In the genomic region with DNA sequence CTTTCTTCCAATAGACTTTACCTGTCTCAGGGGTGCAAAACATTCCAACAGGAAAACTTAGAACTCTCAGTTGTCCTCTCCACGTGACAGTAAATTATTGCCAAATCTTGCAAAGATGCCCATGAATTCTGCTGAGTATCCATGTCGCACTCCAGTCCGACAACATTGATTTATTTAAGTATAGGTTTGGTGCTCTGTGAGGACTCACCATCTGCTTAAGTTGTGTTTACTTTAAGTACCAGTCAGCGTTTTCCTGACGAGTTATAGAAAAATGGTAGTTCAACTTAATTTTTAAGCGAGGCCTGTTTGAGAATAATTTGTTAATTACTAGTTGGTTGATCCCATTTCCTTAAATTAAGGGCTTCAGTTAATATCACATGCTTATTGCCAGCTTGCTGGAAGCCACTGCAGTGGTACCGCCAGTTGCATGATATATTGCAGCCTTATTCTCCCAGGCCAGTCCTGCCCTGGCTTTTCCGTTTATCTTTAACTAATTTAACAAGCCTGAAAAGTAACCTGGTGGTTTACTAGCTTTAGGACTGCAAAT, we compare ENCODE assay signal across 29 cellular contexts.
"Had no signal": no experiment of that assay in that cellular context is flagged by ENCODE, and none has a peak within 500 bp of the region (broad histone marks: within the 10 kb centered on the region; RNA-seq: fewer than 3 reads in every experiment).

No MANE protein-coding gene starts in this region.

- FAIRE-seq: islet of Langerhans had no signal

- DNase-seq: activated CD4-positive, alpha-beta memory T cell treated with anti-CD3 and anti-CD28 coated beads, Interleukin-2, amount 10 ng/mL, durations not matched to agents 7 days and 5 days; activated CD4-positive, alpha-beta T cell treated with anti-CD3 and anti-CD28 coated beads for 1 hour; activated CD4-positive, alpha-beta T cell treated with anti-CD3 and anti-CD28 coated beads, Interleukin-2, amount 10 ng/mL, durations not matched to agents 7 days and 5 days; activated CD8-positive, alpha-beta memory T cell treated with anti-CD3 and anti-CD28 coated beads, Interleukin-2, amount 50 U/mL, for 48 hours; activated gamma-delta T cell; activated naive CD4-positive, alpha-beta T cell treated with anti-CD3 and anti-CD28 coated beads, Interleukin-2, amount 10 ng/mL, durations not matched to agents 7 days and 5 days; activated naive CD8-positive, alpha-beta T cell treated with anti-CD3 and anti-CD28 coated beads, Interleukin-2, amount 10 ng/mL, durations not matched to agents 7 days and 5 days; activated T-cell treated with anti-CD3 and anti-CD28 coated beads, Interleukin-2, amount 50 U/mL, for 24 hours; cerebellar nuclear complex; colonic mucosa; dorsolateral prefrontal cortex; effector memory CD4-positive, alpha-beta T cell; gastrocnemius medialis; glutamatergic neuron; left ventricle myocardium inferior; mesendoderm; mucosa of descending colon; posterior cingulate gyrus; right cardiac atrium; spleen; stimulated activated naive CD4-positive, alpha-beta T cell treated with Interleukin-2 at 50 U/mL for 16 hours; testis; transverse colon had no signal

- H3K4me1 ChIP-seq: ascending aorta, colonic mucosa, left ventricle myocardium inferior, spleen, testis, transverse colon had no signal

- H3K27ac ChIP-seq: ascending aorta, cardiac muscle cell, colonic mucosa, dorsolateral prefrontal cortex, gastrocnemius medialis, left ventricle myocardium inferior, spleen, testis, transverse colon had no signal

- H3K9me3 ChIP-seq: ascending aorta, colonic mucosa, gastrocnemius medialis, left ventricle myocardium inferior, mucosa of descending colon, spleen, testis, transverse colon had no signal

- H3K4me3 ChIP-seq: ascending aorta, cardiac muscle cell, colonic mucosa, dorsolateral prefrontal cortex, gastrocnemius medialis, left ventricle myocardium inferior, lung, mucosa of descending colon, spleen, testis, transverse colon had no signal

- ATAC-seq: gastrocnemius medialis; mucosa of descending colon; natural killer cell treated with Interleukin-12 subunit alpha and Interleukin-12 subunit beta and Interleukin-15 and Interleukin-18, amount 100 ng/mL, for 72 hours; right cardiac atrium; WTC11 had no signal

- H3K36me3 ChIP-seq: ascending aorta, cardiac muscle cell, colonic mucosa, gastrocnemius medialis, left ventricle myocardium inferior, spleen, transverse colon had no signal
